In the genomic region with DNA sequence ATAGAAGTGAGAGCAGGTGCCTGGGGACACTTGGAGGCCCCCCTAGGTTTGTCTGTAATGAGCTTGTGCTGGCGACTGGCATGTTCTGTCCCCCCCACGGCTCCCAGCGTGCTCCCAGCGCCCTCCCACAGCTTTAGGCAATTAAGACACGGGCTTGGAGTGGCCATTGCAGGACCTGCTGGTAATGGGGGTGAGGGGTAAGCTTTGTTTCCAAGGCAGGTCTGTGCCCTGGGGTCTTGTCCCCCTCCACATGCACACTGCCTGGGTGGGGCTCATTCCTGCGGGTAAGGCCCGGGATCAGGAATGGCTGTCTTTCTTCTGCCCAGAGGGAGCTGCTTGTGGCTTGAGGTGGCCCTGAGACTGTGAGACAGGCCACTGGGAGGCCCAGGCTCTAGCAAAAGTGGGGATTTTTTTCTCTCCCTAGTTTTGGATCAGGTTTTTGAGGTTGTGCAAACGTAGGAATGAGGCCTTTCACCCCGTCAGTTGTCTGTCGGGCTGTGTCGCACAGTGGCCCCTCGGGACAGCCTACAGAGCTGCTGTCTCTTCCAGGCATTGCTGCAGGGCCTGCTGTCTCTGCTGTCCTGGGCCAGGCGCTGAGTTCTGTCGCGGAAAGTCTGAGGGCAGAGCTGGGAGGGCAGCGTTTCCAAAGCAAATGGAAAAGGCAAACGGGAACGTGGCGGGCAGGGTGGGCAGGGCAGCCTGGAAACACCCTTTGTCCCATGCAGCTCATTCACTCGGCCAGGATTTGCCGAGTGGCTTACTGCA, we compare ENCODE assay signal across 20 cellular contexts.
A peak's percentile ranks its signal among the peaks of the same experiment; 100 is the strongest.
DNase-seq lines count a peak whose midpoint lies in the region; ATAC-seq and TF ChIP-seq lines count a peak whose summit lies in the region.
"Had no signal": no experiment of that assay in that cellular context is flagged by ENCODE, and none has a peak within 500 bp of the region (broad histone marks: within the 10 kb centered on the region; RNA-seq: fewer than 3 reads in every experiment).

No MANE protein-coding gene starts in this region.

- H3K4me3 ChIP-seq in adipocyte (ENCODE audit: low read length) (no peak overlapping the region), aorta (ENCODE audit: low read length in 2 of 2) (no peak overlapping the region)
- H3K4me3 ChIP-seq: heart right ventricle, psoas muscle had no signal

- peaks cover 4% of the 10 kb centered on the region for H3K27me3 ChIP-seq in adipocyte (replicated peaks; ENCODE audit: control insufficient read depth, insufficient read depth, low read length)
- H3K27me3 ChIP-seq in aorta (ENCODE audit: control insufficient read depth in 1 of 2, insufficient read depth in 2 of 2, low read length in 1 of 2), result no peaks in the 10 kb centered on the region
- H3K27me3 ChIP-seq: heart right ventricle had no signal

- peaks cover 10% of the 10 kb centered on the region for H3K9me3 Mint-ChIP-seq in nephron progenitor cell
- H3K9me3 Mint-ChIP-seq: activated naive CD4-positive, alpha-beta T cell treated with anti-CD3 and anti-CD28 coated beads for 36 hours; activated T-cell treated with anti-CD3 and anti-CD28 coated beads, Interleukin-2, amount 50 U/mL, for 4 hours had no signal

- peaks cover 28% of the 10 kb centered on the region for H3K4me1 Mint-ChIP-seq in nephron progenitor cell

- no peak overlapping the region for H3K27ac ChIP-seq in aorta (ENCODE audit: low read depth in 1 of 2, low read length in 2 of 2)
- H3K27ac ChIP-seq: heart right ventricle, psoas muscle had no signal

- no peak for TF ChIP-seq CTCF in nephron progenitor cell (IDR thresholded peaks at IDR 0.05)

- WGBS in aorta, 2 donors, result 81 to 82% methylated on average over 21 of the region's 21 CpGs

- peak; percentile 7 for DNase-seq in activated CD8-positive, alpha-beta memory T cell treated with anti-CD3 and anti-CD28 coated beads, Interleukin-2, amount 50 U/mL, for 4 hours
- DNase-seq in activated CD8-positive, alpha-beta memory T cell treated with anti-CD3 and anti-CD28 coated beads, Interleukin-2, amount 50 U/mL, for 48 hours, result no peak
- DNase-seq in adipocyte (ENCODE audit: low read depth) (no peak), nephron progenitor cell (no peak), aorta (peak; percentile 21 to 61), NCI-H1436 (lab: John Stamatoyannopoulos, UW) (no peak), nucleus accumbens (lab: John Stamatoyannopoulos, UW) (no peak)
- DNase-seq: activated CD4-positive, alpha-beta T cell treated with anti-CD3 and anti-CD28 coated beads for 1 hour; activated CD8-positive, alpha-beta T cell treated with anti-CD3 and anti-CD28 coated beads, Interleukin-2, amount 10 ng/mL, durations not matched to agents 7 days and 5 days; activated naive CD4-positive, alpha-beta T cell treated with anti-CD3 and anti-CD28 coated beads for 36 hours; activated T-cell treated with anti-CD3 and anti-CD28 coated beads, Interleukin-2, amount 50 U/mL, for 4 hours; amygdala; DND-41; heart right ventricle; midbrain; small intestine; stimulated activated naive CD4-positive, alpha-beta T cell treated with Interleukin-2 at 50 U/mL for 16 hours had no signal

- H3K36me3 ChIP-seq in adipocyte (ENCODE audit: control insufficient read depth, insufficient read depth, low read length, severe bottlenecking) (no peaks in the 10 kb centered on the region), aorta (ENCODE audit: control insufficient read depth in 1 of 2, insufficient read depth in 2 of 2, low read length in 1 of 2) (no peaks in the 10 kb centered on the region)
- H3K36me3 ChIP-seq: heart right ventricle had no signal

- ATAC-seq in aorta (ENCODE audit: low FRiP score) (no peak), HG02759 (IDR thresholded peaks at IDR 0.05; ENCODE audit: unreplicated experiment) (no peak)
- ATAC-seq: activated CD8-positive, alpha-beta T cell treated with anti-CD3 and anti-CD28 coated beads, Interleukin-2, amount 10 ng/mL, durations not matched to agents 7 days and 5 days; activated T-cell treated with anti-CD3 and anti-CD28 coated beads, Interleukin-2, amount 50 U/mL, for 4 hours; psoas muscle had no signal

- H3K9me3 ChIP-seq in adipocyte (ENCODE audit: control insufficient read depth, low read length) (no peaks in the 10 kb centered on the region), aorta (ENCODE audit: control insufficient read depth, low read length) (no peaks in the 10 kb centered on the region)
- H3K9me3 ChIP-seq: Caco-2, heart right ventricle, psoas muscle had no signal

- H3K4me1 ChIP-seq in adipocyte (ENCODE audit: control insufficient read depth, insufficient read depth, low read length) (peaks cover 15% of the 10 kb centered on the region), aorta (ENCODE audit: control insufficient read depth in 1 of 2, insufficient read depth in 2 of 2, low read length in 2 of 2) (no peaks in the 10 kb centered on the region)
- H3K4me1 ChIP-seq: Caco-2 had no signal

- no peak overlapping the region for H3K4me3 Mint-ChIP-seq in nephron progenitor cell
- H3K4me3 Mint-ChIP-seq: activated CD8-positive, alpha-beta T cell treated with anti-CD3 and anti-CD28 coated beads, Interleukin-2, amount 10 ng/mL, durations not matched to agents 7 days and 5 days; activated naive CD4-positive, alpha-beta T cell treated with anti-CD3 and anti-CD28 coated beads for 36 hours; activated T-cell treated with anti-CD3 and anti-CD28 coated beads, Interleukin-2, amount 50 U/mL, for 4 hours had no signal

- intact Hi-C loops in aorta (cut with DNase I), result no loop called here

- H3K27ac Mint-ChIP-seq in nephron progenitor cell, result peak overlapping the region; percentile 57
- H3K27ac Mint-ChIP-seq: activated CD8-positive, alpha-beta T cell treated with anti-CD3 and anti-CD28 coated beads, Interleukin-2, amount 10 ng/mL, durations not matched to agents 7 days and 5 days; activated naive CD4-positive, alpha-beta T cell treated with anti-CD3 and anti-CD28 coated beads for 36 hours had no signal

- H3K36me3 Mint-ChIP-seq in nephron progenitor cell (ENCODE audit: low read depth), result peaks cover 8% of the 10 kb centered on the region

- peaks cover 6% of the 10 kb centered on the region for H3K27me3 Mint-ChIP-seq in nephron progenitor cell (ENCODE audit: low read depth, poor library complexity)

- H3K9ac ChIP-seq in adipocyte (ENCODE audit: low read length), result peak overlapping the region; percentile 71

Comparison
In these comparisons a context has a peak if more than half of its experiments do, and no peak if none do; other contexts are left out.
1. DNase-seq: peak in activated CD8-positive, alpha-beta memory T cell treated with anti-CD3 and anti-CD28 coated beads, Interleukin-2, amount 50 U/mL, for 4 hours (single experiment) and aorta (2 of 2); none in activated CD8-positive, alpha-beta memory T cell treated with anti-CD3 and anti-CD28 coated beads, Interleukin-2, amount 50 U/mL, for 48 hours (single experiment), adipocyte (single experiment), nephron progenitor cell (single experiment), NCI-H1436 (single experiment) and nucleus accumbens (0 of 56).